10 cellular contexts compared by ENCODE assay signal in the genomic region with DNA sequence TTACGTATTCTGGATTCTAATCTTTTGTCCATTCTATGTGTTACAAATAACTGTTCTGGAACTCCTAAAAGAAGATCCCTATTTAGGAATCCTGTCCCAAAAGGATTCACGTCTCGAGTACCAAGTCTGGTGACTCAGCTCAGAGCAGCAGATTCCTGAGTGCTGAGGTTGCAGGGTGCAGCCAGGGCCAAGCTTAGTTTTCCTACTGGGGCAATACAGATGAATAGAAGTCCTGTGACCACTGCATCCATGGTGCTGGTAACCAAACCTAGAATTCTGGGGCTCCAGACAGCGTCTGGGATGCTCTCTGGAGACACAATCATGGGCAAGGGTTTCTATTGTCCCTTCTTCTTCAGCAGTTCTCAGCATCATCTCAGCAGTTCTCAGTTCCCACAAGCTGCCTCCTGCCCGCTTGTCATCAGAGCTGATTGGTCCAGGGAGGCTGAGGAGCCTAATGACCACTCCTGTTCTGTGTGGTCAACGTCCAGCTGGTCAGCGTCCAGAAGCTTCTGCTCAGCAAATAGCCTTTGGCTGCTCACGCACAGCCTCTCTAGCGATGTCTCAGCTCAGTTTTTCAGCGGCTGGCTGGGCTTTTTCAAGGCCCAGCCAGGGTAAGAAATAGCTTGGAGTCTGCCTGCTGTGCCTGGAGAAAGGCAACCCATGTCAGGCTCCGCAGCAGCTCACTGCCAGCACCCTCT. TPM values are rescaled to one million over a fixed set of nuclear protein-coding genes. Genes with fewer than 3 reads are reported as not detected.
DNase-seq lines count a peak whose midpoint lies in the region; ATAC-seq and TF ChIP-seq lines count a peak whose summit lies in the region.
"Had no signal": no experiment of that assay in that cellular context is flagged by ENCODE, and none has a peak within 500 bp of the region (broad histone marks: within the 10 kb centered on the region; RNA-seq: fewer than 3 reads in every experiment).

No MANE protein-coding gene starts in this region.

- H3K36me3 Mint-ChIP-seq in activated T-helper 17 cell treated with anti-CD3 and anti-CD28 coated beads, Interleukin-2, amount 50 U/mL, for 72 hours (ENCODE audit: low read depth), result no peaks in the 10 kb centered on the region

- TF ChIP-seq CTCF in Panc1 (IDR thresholded peaks at IDR 0.05) (no peak), mucosa of descending colon (IDR thresholded peaks at IDR 0.05) (no peak)

- no peak overlapping the region for H3K27ac ChIP-seq in Panc1 (ENCODE audit: low read length)
- H3K27ac ChIP-seq: lower lobe of right lung had no signal

- CTCF ChIA-PET in Panc1 (lab: Charles Lee), result no interaction called here

- H3K4me3 ChIP-seq in Panc1 (ENCODE audit: low read depth in 2 of 2, low read length in 2 of 2) (no peak overlapping the region), mucosa of descending colon (no peak overlapping the region)
- H3K4me3 ChIP-seq: lower lobe of right lung had no signal

- POLR2A ChIA-PET in Panc1 (lab: Charles Lee), result no interaction called here

- DNase-seq in AG20443 (ENCODE audit: low spot score) (peak; percentile 87), Panc1 (ENCODE audit: low read depth, low spot score) (peak; percentile 20), fibroblast of gingiva (ENCODE audit: low read depth) (peak; percentile 43), mucosa of descending colon (peak; percentile 20 to 57 (median 31)), NCI-H146 (lab: John Stamatoyannopoulos, UW) (no peak), globus pallidus (ENCODE audit: low spot score) (no peak)
- DNase-seq: lower lobe of right lung, SHP77 treated with DMSO at 0.1 percent for 48 hours had no signal

- no peaks in the 10 kb centered on the region for H3K9me3 Mint-ChIP-seq in activated T-helper 17 cell treated with anti-CD3 and anti-CD28 coated beads, Interleukin-2, amount 50 U/mL, for 72 hours

- ATAC-seq in Panc1 (peak; percentile 77), mucosa of descending colon (peak; percentile 47), HG02852 (IDR thresholded peaks at IDR 0.05; ENCODE audit: unreplicated experiment) (no peak)
- ATAC-seq in activated T-helper 17 cell treated with anti-CD3 and anti-CD28 coated beads, Interleukin-2, amount 50 U/mL, for 72 hours (replicated peaks), result no peak
- ATAC-seq: lower lobe of right lung had no signal

- no peaks in the 10 kb centered on the region for H3K36me3 ChIP-seq in Panc1 (ENCODE audit: control insufficient read depth, insufficient read depth, low read length)
- H3K36me3 ChIP-seq in mucosa of descending colon (ENCODE audit: low read depth), result no peaks in the 10 kb centered on the region
- H3K36me3 ChIP-seq: lower lobe of right lung had no signal

- in situ Hi-C loops in Panc1 (cut with HindIII; ENCODE audit: low pct_unique_long_range_greater_than_20kb, low sequenced_read_pairs), result no loop called here

- peaks cover 6% of the 10 kb centered on the region for H3K4me1 Mint-ChIP-seq in activated T-helper 17 cell treated with anti-CD3 and anti-CD28 coated beads, Interleukin-2, amount 50 U/mL, for 72 hours

- peaks cover 2% of the 10 kb centered on the region for H3K27me3 Mint-ChIP-seq in activated T-helper 17 cell treated with anti-CD3 and anti-CD28 coated beads, Interleukin-2, amount 50 U/mL, for 72 hours

- no peak overlapping the region for H3K4me3 Mint-ChIP-seq in activated T-helper 17 cell treated with anti-CD3 and anti-CD28 coated beads, Interleukin-2, amount 50 U/mL, for 72 hours

- no peaks in the 10 kb centered on the region for H3K4me1 ChIP-seq in Panc1 (ENCODE audit: control insufficient read depth, insufficient read depth, low read length)
- H3K4me1 ChIP-seq in mucosa of descending colon (ENCODE audit: low read depth), result no peaks in the 10 kb centered on the region
- H3K4me1 ChIP-seq: lower lobe of right lung had no signal

- no peaks in the 10 kb centered on the region for H3K9me3 ChIP-seq in Panc1 (ENCODE audit: control insufficient read depth, insufficient read depth, low read depth, low read length)
- no peaks in the 10 kb centered on the region for H3K9me3 ChIP-seq in mucosa of descending colon
- H3K9me3 ChIP-seq: lower lobe of right lung had no signal

- H3K27me3 ChIP-seq in Panc1 (ENCODE audit: control insufficient read depth, insufficient read depth, low read length), result no peaks in the 10 kb centered on the region

- BruUV-seq in Panc1 (replicated peaks; lab: Mats Ljungman, UMichigan), result no TSS peak

- H3K27ac Mint-ChIP-seq in activated T-helper 17 cell treated with anti-CD3 and anti-CD28 coated beads, Interleukin-2, amount 50 U/mL, for 72 hours, result no peak overlapping the region

- intact Hi-C loops in Panc1 (cut with micrococcal nuclease; ENCODE audit: unreplicated experiment) (no loop called here), mucosa of descending colon (cut with DNase I, micrococcal nuclease) (no loop called here)

RNA-seq across cellular contexts. Expression of a gene that starts 50.4 kb away (rescaled TPM):
- total RNA-seq in Panc1 (2021; ENCODE audit: unreplicated experiment) (not detected), mucosa of descending colon (not detected)
- not detected for polyA plus RNA-seq in Panc1 (2012; ENCODE audit: insufficient read length)
- total RNA-seq in activated T-helper 17 cell treated with anti-CD3 and anti-CD28 coated beads, Interleukin-2, amount 50 U/mL, for 72 hours, result not detected
- total RNA-seq: lower lobe of right lung had no signal

Comparison
In these comparisons a context has a peak if more than half of its experiments do, and no peak if none do; other contexts are left out.
1. DNase-seq: peak in AG20443 (single experiment), Panc1 (single experiment), fibroblast of gingiva (single experiment) and mucosa of descending colon (3 of 3); none in NCI-H146 (single experiment) and globus pallidus (single experiment).
2. ATAC-seq: peak in Panc1 (single experiment) and mucosa of descending colon (single experiment); none in HG02852 (single experiment) and activated T-helper 17 cell treated with anti-CD3 and anti-CD28 coated beads, Interleukin-2, amount 50 U/mL, for 72 hours (single experiment).